In genomic region chrX:49120104-49120503, GRCh38 we compare ENCODE assay signal across 1 cellular context.
TF ChIP-seq lines count a peak whose summit lies in the region.

No MANE protein-coding gene starts in this region.

TF ChIP-seq in GM12878, 131 proteins besides CTCF, POLR2A, EP300 and RAD21:
- TF ChIP-seq ZNF24 (IDR thresholded peaks at IDR 0.05): no peak
- TF ChIP-seq NFXL1 (IDR thresholded peaks at IDR 0.05; ENCODE audit: borderline replicate concordance): no peak
- no peak for TF ChIP-seq SKIL (IDR thresholded peaks at IDR 0.05; ENCODE audit: low read depth, poor library complexity, severe bottlenecking)
- TF ChIP-seq NR2C1 (IDR thresholded peaks at IDR 0.05): no peak
- no peak for TF ChIP-seq EED (IDR thresholded peaks at IDR 0.05; ENCODE audit: low read depth)
- TF ChIP-seq HDGF (IDR thresholded peaks at IDR 0.05): no peak
- TF ChIP-seq MAX (IDR thresholded peaks at IDR 0.05; ENCODE audit: low read depth, low read length): no peak
- TF ChIP-seq RAD51 (IDR thresholded peaks at IDR 0.05): no peak
- TF ChIP-seq RELA (IDR thresholded peaks at IDR 0.05; ENCODE audit: borderline replicate concordance, partially characterized antibody): no peak
- no peak for TF ChIP-seq PKNOX1 (IDR thresholded peaks at IDR 0.05)
- no peak for TF ChIP-seq ATF3 (IDR thresholded peaks at IDR 0.05; ENCODE audit: borderline replicate concordance, extremely low read depth, low read depth, low read length)
- TF ChIP-seq STAT3 (IDR thresholded peaks at IDR 0.05; ENCODE audit: low read depth, low read length): no peak
- TF ChIP-seq IRF3 (IDR thresholded peaks at IDR 0.05): no peak
- no peak for TF ChIP-seq HCFC1 (IDR thresholded peaks at IDR 0.05; ENCODE audit: low read length)
- TF ChIP-seq ZBTB40 (IDR thresholded peaks at IDR 0.05; ENCODE audit: borderline replicate concordance): no peak
